ENCODE assay signal across 8 cellular contexts in genomic region chr11:60378359-60378758, GRCh38. TPM values are rescaled to one million over a fixed set of nuclear protein-coding genes. Genes with fewer than 3 reads are reported as not detected.
DNase-seq lines count a peak whose midpoint lies in the region; ATAC-seq, FAIRE-seq and TF ChIP-seq lines count a peak whose summit lies in the region.

Gene MS4A7, plus strand, starts transcription at chr11:60378532. Its CDS starts 4,610 bp downstream, at chr11:60383142.

- H3K36me3 ChIP-seq in GM12878 (ENCODE audit: control insufficient read depth in 2 of 2, insufficient read depth in 2 of 2, low read length in 1 of 2) = no peaks in the 10 kb centered on the region
- H3K36me3 ChIP-seq in skeletal muscle tissue (ENCODE audit: control insufficient read depth in 3 of 3, insufficient read depth in 3 of 3, low read length in 3 of 3) = no peaks in the 10 kb centered on the region
- H3K36me3 ChIP-seq in HAP-1 (replicated peaks) = no peaks in the 10 kb centered on the region
- no peaks in the 10 kb centered on the region for H3K36me3 ChIP-seq in osteoblast (ENCODE audit: insufficient read depth, low read length)

- H3K27ac ChIP-seq in GM12878 (ENCODE audit: control insufficient read depth, insufficient read depth) (peak within 1 kb of the TSS; percentile 79), skeletal muscle tissue (ENCODE audit: low read depth, low read length) (peak within 1 kb of the TSS; percentile 51), osteoblast (ENCODE audit: low read depth, low read length) (no peak within 1 kb of the TSS)

- no TSS peak for BruUV-seq in GM12878 (replicated peaks; lab: Mats Ljungman, UMichigan)

- RAD21 ChIA-PET in GM12878 (lab: Charles Lee; ENCODE audit: unreplicated experiment) = interaction anchor here (1.1 to 4.6 kb wide), 7 partner anchors 11 to 384 kb away, joined by 3 to 53 read pairs (median 5); partner anchors contain the start of gene MS4A1

- CTCF ChIA-PET in GM12878 (lab: Yijun Ruan, JAX) = interaction anchor here (0.9 to 2.1 kb wide), 11 partner anchors 9 to 110 kb away, joined by 3 to 13 read pairs (median 5); partner anchors contain the start of genes MS4A1 and MS4A14

- DNase-seq in stimulated activated naive CD8-positive, alpha-beta T cell treated with anti-CD3 and anti-CD28 coated beads, Interleukin-15, Interleukin-2, amounts not matched to agents 100 U/mL and 50 U/mL, for 24 hours = peak; percentile 24
- no peak for DNase-seq in stimulated activated naive CD8-positive, alpha-beta T cell treated with anti-CD3 and anti-CD28 coated beads, Interleukin-15, amount 100 ng/mL, for 72 hours
- DNase-seq in GM12878 (ENCODE audit: low read depth, low spot score) = peak; percentile 93
- DNase-seq in HAP-1 (ENCODE audit: low spot score in 2 of 2) = no peak
- DNase-seq in activated gamma-delta T cell (lab: John Stamatoyannopoulos, UW) = no peak
- DNase-seq in osteoblast (ENCODE audit: insufficient read length, low spot score, missing footprints) = no peak

- TF ChIP-seq EP300 in GM12878 (IDR thresholded peaks at IDR 0.05; ENCODE audit: borderline replicate concordance in 1 of 2, control insufficient read depth in 1 of 2, low read depth in 2 of 2, low read length in 2 of 2) = peak; percentile 27 to 49; a peak in 2 of 4 replicates

- 0% methylated on average over 3 of the region's 3 CpGs for WGBS in GM12878 (ENCODE audit: insufficient coverage, insufficient replicate concordance, low lambda C conversion rate, missing lambda C conversion rate)

- H3K4me1 ChIP-seq in GM12878 (ENCODE audit: control insufficient read depth, insufficient read depth, low read length) = peaks cover 17% of the 10 kb centered on the region
- no peaks in the 10 kb centered on the region for H3K4me1 ChIP-seq in skeletal muscle tissue (ENCODE audit: control insufficient read depth in 3 of 3, insufficient read depth in 3 of 3, low read length in 3 of 3)
- no peaks in the 10 kb centered on the region for H3K4me1 ChIP-seq in HAP-1
- no peaks in the 10 kb centered on the region for H3K4me1 ChIP-seq in osteoblast (ENCODE audit: insufficient read depth, low read length)

- ATAC-seq in stimulated activated naive CD8-positive, alpha-beta T cell treated with anti-CD3 and anti-CD28 coated beads, Interleukin-15, Interleukin-2, amounts not matched to agents 100 U/mL and 50 U/mL, for 24 hours = peak; percentile 52
- no peak for ATAC-seq in stimulated activated naive CD8-positive, alpha-beta T cell treated with anti-CD3 and anti-CD28 coated beads, Interleukin-15, amount 100 ng/mL, for 72 hours
- ATAC-seq in HG03432 (IDR thresholded peaks at IDR 0.05; ENCODE audit: unreplicated experiment) (peak; percentile 93), GM12878 (peak; percentile 94)

- FAIRE-seq in GM12878 (lab: Jason Lieb, UNC) = peak; percentile 94

- SMC1A ChIA-PET in GM12878 (lab: Charles Lee; ENCODE audit: uncharacterized antibody, unreplicated experiment) = interaction anchor here (0.9 to 9.5 kb wide), 14 partner anchors 8 to 107 kb away, joined by 3 to 124 read pairs (median 4); partner anchors contain the start of genes MS4A1 and MS4A14

- peak; percentile 60 for TF ChIP-seq POLR2A in GM12878 (IDR thresholded peaks at IDR 0.05; ENCODE audit: low read depth, low read length)

- in situ Hi-C loops in GM12878 (cut with MboI) (no loop called here), HAP-1 (cut with MboI; ENCODE audit: low sequenced_read_pairs) (no loop called here)

- H3K79me2 ChIP-seq in GM12878 (ENCODE audit: control insufficient read depth, insufficient read depth, low read length) (peaks cover 4% of the 10 kb centered on the region), osteoblast (ENCODE audit: insufficient read depth, low read length) (no peaks in the 10 kb centered on the region)

- H2AFZ ChIP-seq in GM12878 (ENCODE audit: control insufficient read depth, low read depth, low read length) = peak within 1 kb of the TSS; percentile 51
- no peak within 1 kb of the TSS for H2AFZ ChIP-seq in osteoblast (ENCODE audit: low read length)

- no peak within 1 kb of the TSS for H3K27ac Mint-ChIP-seq in stimulated activated naive CD8-positive, alpha-beta T cell treated with anti-CD3 and anti-CD28 coated beads, Interleukin-15, amount 100 ng/mL, for 72 hours

- no peaks in the 10 kb centered on the region for H3K27me3 ChIP-seq in GM12878 (replicated peaks in 1 of 2; ENCODE audit: control insufficient read depth in 2 of 2, insufficient read depth in 2 of 2, low read length in 1 of 2)
- no peaks in the 10 kb centered on the region for H3K27me3 ChIP-seq in skeletal muscle tissue (ENCODE audit: control insufficient read depth in 3 of 3, insufficient read depth in 3 of 3, low read length in 3 of 3)
- H3K27me3 ChIP-seq in HAP-1 (ENCODE audit: low read depth) = peaks cover 2% of the 10 kb centered on the region; the same call in 1 of the 2 replicates
- no peaks in the 10 kb centered on the region for H3K27me3 ChIP-seq in osteoblast (ENCODE audit: insufficient read depth, low read length)

- H3K9me3 Mint-ChIP-seq in stimulated activated naive CD8-positive, alpha-beta T cell treated with anti-CD3 and anti-CD28 coated beads, Interleukin-15, amount 100 ng/mL, for 72 hours = no peaks in the 10 kb centered on the region

- peaks cover 40% of the 10 kb centered on the region for H3K27me3 Mint-ChIP-seq in stimulated activated naive CD8-positive, alpha-beta T cell treated with anti-CD3 and anti-CD28 coated beads, Interleukin-15, amount 100 ng/mL, for 72 hours

- H3K4me2 ChIP-seq in GM12878 (ENCODE audit: control insufficient read depth, insufficient read depth) = peak within 1 kb of the TSS; percentile 89
- no peak within 1 kb of the TSS for H3K4me2 ChIP-seq in osteoblast (ENCODE audit: insufficient read depth, low read length)

- H3K4me1 Mint-ChIP-seq in stimulated activated naive CD8-positive, alpha-beta T cell treated with anti-CD3 and anti-CD28 coated beads, Interleukin-15, amount 100 ng/mL, for 72 hours = peaks cover 7% of the 10 kb centered on the region

- H4K20me1 ChIP-seq in GM12878 (ENCODE audit: control insufficient read depth, insufficient read depth) (no peaks in the 10 kb centered on the region), osteoblast (ENCODE audit: insufficient read depth, low read length) (no peaks in the 10 kb centered on the region)

- H3K9me3 ChIP-seq in GM12878 (replicated peaks; ENCODE audit: control insufficient read depth, insufficient read depth, low read length) (peaks cover 2% of the 10 kb centered on the region; the same call in 2 of the 3 replicates), skeletal muscle tissue (ENCODE audit: control insufficient read depth in 3 of 3, low read length in 3 of 3) (no peaks in the 10 kb centered on the region), HAP-1 (no peaks in the 10 kb centered on the region), osteoblast (ENCODE audit: low read depth, low read length) (no peaks in the 10 kb centered on the region)

- H3K4me3 Mint-ChIP-seq in stimulated activated naive CD8-positive, alpha-beta T cell treated with anti-CD3 and anti-CD28 coated beads, Interleukin-15, amount 100 ng/mL, for 72 hours = no peak within 1 kb of the TSS

- H3K4me3 ChIP-seq in GM12878 (peak within 1 kb of the TSS; percentile 45; the same call in 1 of the 2 replicates), skeletal muscle tissue (ENCODE audit: low read length in 3 of 3) (peak within 1 kb of the TSS in 1 of 3 donors; percentile 55), HAP-1 (no peak within 1 kb of the TSS), osteoblast (ENCODE audit: insufficient read depth, low read length) (no peak within 1 kb of the TSS)

- intact Hi-C loops in GM12878 (cut with micrococcal nuclease; ENCODE audit: unreplicated experiment) = loop anchor here (1.0 kb wide), 1 partner anchor 77 kb away; the partner anchor contains the start of gene MS4A1

- peak; percentile 22; the same call in 1 of the 2 replicates for TF ChIP-seq RAD21 in GM12878 (IDR thresholded peaks at IDR 0.05; ENCODE audit: insufficient read depth, low read depth, low read length)

- H3K9ac ChIP-seq in GM12878 (ENCODE audit: control insufficient read depth, insufficient read depth, low read length) = peak within 1 kb of the TSS; percentile 65
- H3K9ac ChIP-seq in skeletal muscle tissue (ENCODE audit: low read depth in 1 of 3, low read length in 3 of 3) = no peak within 1 kb of the TSS

- TF ChIP-seq CTCF in GM12878 (IDR thresholded peaks at IDR 0.05 in 2 of 3, conservative IDR thresholded peaks at IDR 0.05 in 1 of 3; ENCODE audit: control insufficient read depth in 2 of 3, extremely low read depth in 1 of 3, insufficient read depth in 1 of 3, low read depth in 3 of 3, low read length in 3 of 3) (no peak), osteoblast (IDR thresholded peaks at IDR 0.05; ENCODE audit: extremely low read depth, low read depth, low read length) (no peak)

- POLR2A ChIA-PET in GM12878 (lab: Charles Lee) = interaction anchor here (1.2 to 2.6 kb wide), 6 partner anchors 10 to 81 kb away, joined by 3 to 18 read pairs (median 8); partner anchors contain the start of gene MS4A1

TF ChIP-seq in GM12878, 131 proteins besides CTCF, POLR2A, EP300 and RAD21 (continues in another document):
- peak; percentile 63; the same call in 1 of the 3 replicates for TF ChIP-seq POU2F2 (IDR thresholded peaks at IDR 0.05; ENCODE audit: borderline replicate concordance, low read depth, low read length)
- TF ChIP-seq SP1 (IDR thresholded peaks at IDR 0.05; ENCODE audit: low read depth, low read length) = peak; percentile 37
- no peak for TF ChIP-seq FOXK2 (IDR thresholded peaks at IDR 0.05)
- TF ChIP-seq, protein P1, sequence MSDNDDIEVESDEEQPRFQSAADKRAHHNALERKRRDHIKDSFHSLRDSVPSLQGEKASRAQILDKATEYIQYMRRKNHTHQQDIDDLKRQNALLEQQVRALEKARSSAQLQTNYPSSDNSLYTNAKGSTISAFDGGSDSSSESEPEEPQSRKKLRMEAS (IDR thresholded peaks at IDR 0.05; ENCODE audit: low read depth, low read length) = no peak

RNA-seq across cellular contexts. Expression of gene MS4A7, which starts in this region (rescaled TPM):
- 56.7 and 58.7 TPM in 2 replicates for total RNA-seq in GM12878 (2013; cell fraction: nucleolus; rRNA removed)
- total RNA-seq in GM12878 (2014; rRNA removed) (2.2 and 2.9 TPM in 2 replicates), GM12878 (2014; rRNA removed; fragmentation: Illumina TruSeq; extraction: Trizol) (3.8 and 4.0 TPM in 2 replicates), GM12878 (2021) (2.3 and 3.3 TPM in 2 replicates), skeletal muscle tissue (5.2 TPM), osteoblast (under 0.01 and 0.36 TPM in 2 replicates)
- polyA plus RNA-seq in GM12878 (2011; ENCODE audit: low read depth) = 4.2 TPM
- polyA plus RNA-seq in GM12878 (2011; rRNA removed) (9.6 and 11.1 TPM in 2 replicates), GM12878 (2014; fragmentation: Illumina TruSeq; extraction: Trizol) (3.7 and 4.2 TPM in 2 replicates), GM12878 (2014; fragmentation: Nextera tagmentation; extraction: Ambion mirVana) (10 to 100 TPM in 1 of 2 experiments, 1 to 10 TPM in 1; 7.2 to 17.0 TPM), GM12878 (2014; rRNA removed) (3.9 and 4.6 TPM in 2 replicates), GM12878 (2016; fragmentation: Nextera tagmentation; extraction: Ambion mirVana) (1 to 10 TPM; 1.7 to 1.8 TPM)
- 5.5 and 6.1 TPM in 2 replicates for polyA plus RNA-seq in GM12878 (2011; cell fraction: cytosol; rRNA removed)
- polyA plus RNA-seq in GM12878 (2011; cell fraction: nucleus; rRNA removed) = 7.6 and 7.8 TPM in 2 replicates
- polyA plus RNA-seq in GM12878 (2012) = 3.9 and 7.1 TPM in 2 replicates
- polyA minus RNA-seq in GM12878 (2011; rRNA and poly(A)+ RNA removed) = 8.6 and 12.4 TPM in 2 replicates
- polyA minus RNA-seq in GM12878 (2011; cell fraction: cytosol; rRNA and poly(A)+ RNA removed) = 4.8 TPM in 1 of 2 replicates, not detected in the other
- polyA minus RNA-seq in GM12878 (2011; cell fraction: nucleus; rRNA and poly(A)+ RNA removed) = 5.1 and 7.0 TPM in 2 replicates

Comparison
In these comparisons a context has a peak if more than half of its experiments do, and no peak if none do; other contexts are left out.
1. DNase-seq: peak in stimulated activated naive CD8-positive, alpha-beta T cell treated with anti-CD3 and anti-CD28 coated beads, Interleukin-15, Interleukin-2, amounts not matched to agents 100 U/mL and 50 U/mL, for 24 hours (single experiment) and GM12878 (single experiment); none in stimulated activated naive CD8-positive, alpha-beta T cell treated with anti-CD3 and anti-CD28 coated beads, Interleukin-15, amount 100 ng/mL, for 72 hours (0 of 2), HAP-1 (0 of 2), activated gamma-delta T cell (single experiment) and osteoblast (single experiment).